Comparison of ENCODE assay signal across 1 cellular context in the genomic region with DNA sequence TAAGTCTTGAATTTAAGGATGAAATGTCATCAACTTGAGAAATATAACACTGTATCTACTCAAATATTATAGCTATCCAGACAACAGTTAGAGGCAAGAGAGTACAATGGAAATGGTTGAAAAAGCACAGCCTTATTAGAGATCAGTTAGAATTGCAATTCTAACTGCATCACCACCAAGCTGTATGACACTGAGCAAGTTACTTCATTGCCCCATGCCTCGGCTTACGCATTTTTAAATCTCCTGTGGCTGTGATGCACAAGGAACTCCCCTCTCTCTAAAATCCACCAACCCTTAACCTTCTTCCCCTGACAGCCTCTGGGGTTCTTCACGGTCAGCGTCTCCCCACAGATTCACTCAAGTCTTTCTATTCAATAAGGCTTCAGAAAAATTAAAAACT.
TF ChIP-seq lines count a peak whose summit lies in the region.

No MANE protein-coding gene starts in this region.

TF ChIP-seq in WTC11, 78 proteins besides CTCF, POLR2A, EP300 and RAD21 (continued from another document):
- TF ChIP-seq, protein P1, sequence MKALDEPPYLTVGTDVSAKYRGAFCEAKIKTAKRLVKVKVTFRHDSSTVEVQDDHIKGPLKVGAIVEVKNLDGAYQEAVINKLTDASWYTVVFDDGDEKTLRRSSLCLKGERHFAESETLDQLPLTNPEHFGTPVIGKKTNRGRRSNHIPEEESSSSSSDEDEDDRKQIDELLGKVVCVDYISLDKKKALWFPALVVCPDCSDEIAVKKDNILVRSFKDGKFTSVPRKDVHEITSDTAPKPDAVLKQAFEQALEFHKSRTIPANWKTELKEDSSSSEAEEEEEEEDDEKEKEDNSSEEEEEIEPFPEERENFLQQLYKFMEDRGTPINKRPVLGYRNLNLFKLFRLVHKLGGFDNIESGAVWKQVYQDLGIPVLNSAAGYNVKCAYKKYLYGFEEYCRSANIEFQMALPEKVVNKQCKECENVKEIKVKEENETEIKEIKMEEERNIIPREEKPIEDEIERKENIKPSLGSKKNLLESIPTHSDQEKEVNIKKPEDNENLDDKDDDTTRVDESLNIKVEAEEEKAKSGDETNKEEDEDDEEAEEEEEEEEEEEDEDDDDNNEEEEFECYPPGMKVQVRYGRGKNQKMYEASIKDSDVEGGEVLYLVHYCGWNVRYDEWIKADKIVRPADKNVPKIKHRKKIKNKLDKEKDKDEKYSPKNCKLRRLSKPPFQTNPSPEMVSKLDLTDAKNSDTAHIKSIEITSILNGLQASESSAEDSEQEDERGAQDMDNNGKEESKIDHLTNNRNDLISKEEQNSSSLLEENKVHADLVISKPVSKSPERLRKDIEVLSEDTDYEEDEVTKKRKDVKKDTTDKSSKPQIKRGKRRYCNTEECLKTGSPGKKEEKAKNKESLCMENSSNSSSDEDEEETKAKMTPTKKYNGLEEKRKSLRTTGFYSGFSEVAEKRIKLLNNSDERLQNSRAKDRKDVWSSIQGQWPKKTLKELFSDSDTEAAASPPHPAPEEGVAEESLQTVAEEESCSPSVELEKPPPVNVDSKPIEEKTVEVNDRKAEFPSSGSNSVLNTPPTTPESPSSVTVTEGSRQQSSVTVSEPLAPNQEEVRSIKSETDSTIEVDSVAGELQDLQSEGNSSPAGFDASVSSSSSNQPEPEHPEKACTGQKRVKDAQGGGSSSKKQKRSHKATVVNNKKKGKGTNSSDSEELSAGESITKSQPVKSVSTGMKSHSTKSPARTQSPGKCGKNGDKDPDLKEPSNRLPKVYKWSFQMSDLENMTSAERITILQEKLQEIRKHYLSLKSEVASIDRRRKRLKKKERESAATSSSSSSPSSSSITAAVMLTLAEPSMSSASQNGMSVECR (CRISPR knock-in tag; IDR thresholded peaks at IDR 0.05; ENCODE audit: borderline replicate concordance): no peak
- no peak for TF ChIP-seq GRHL2 (CRISPR knock-in tag; IDR thresholded peaks at IDR 0.05; ENCODE audit: insufficient replicate concordance, severe bottlenecking)
- TF ChIP-seq, protein P2, sequence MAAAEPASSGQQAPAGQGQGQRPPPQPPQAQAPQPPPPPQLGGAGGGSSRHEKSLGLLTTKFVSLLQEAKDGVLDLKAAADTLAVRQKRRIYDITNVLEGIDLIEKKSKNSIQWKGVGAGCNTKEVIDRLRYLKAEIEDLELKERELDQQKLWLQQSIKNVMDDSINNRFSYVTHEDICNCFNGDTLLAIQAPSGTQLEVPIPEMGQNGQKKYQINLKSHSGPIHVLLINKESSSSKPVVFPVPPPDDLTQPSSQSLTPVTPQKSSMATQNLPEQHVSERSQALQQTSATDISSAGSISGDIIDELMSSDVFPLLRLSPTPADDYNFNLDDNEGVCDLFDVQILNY (CRISPR knock-in tag; IDR thresholded peaks at IDR 0.05): no peak
- TF ChIP-seq ZNF263 (CRISPR knock-in tag; IDR thresholded peaks at IDR 0.05; ENCODE audit: low read depth): no peak
